Comparison of ENCODE assay signal across 28 cellular contexts in genomic region chr10:96309631-96310358, GRCh38. TPM values are rescaled to one million over a fixed set of nuclear protein-coding genes. Genes with fewer than 3 reads are reported as not detected.
DNase-seq lines count a peak whose midpoint lies in the region; ATAC-seq and TF ChIP-seq lines count a peak whose summit lies in the region.
"Had no signal": no experiment of that assay in that cellular context is flagged by ENCODE, and none has a peak within 500 bp of the region (broad histone marks: within the 10 kb centered on the region; RNA-seq: fewer than 3 reads in every experiment).

No MANE protein-coding gene starts in this region.

- WGBS in thymus, result 13% methylated on average over 2 of the region's 2 CpGs

- H3K9me3 Mint-ChIP-seq in WTC11, result no peaks in the 10 kb centered on the region
- no peaks in the 10 kb centered on the region for H3K9me3 Mint-ChIP-seq in activated T-helper 1 cell treated with anti-CD3 and anti-CD28 coated beads, Interleukin-12 subunit alpha, Interleukin-12 subunit beta, Interleukin-2, Interleukin-4 antibody, amounts not matched to agents 30 ng/mL and 10 ng/mL and 1 ng/mL, durations not matched to agents 14 hours and 24 hours and 36 hours
- H3K9me3 Mint-ChIP-seq: activated CD4-positive, alpha-beta memory T cell treated with anti-CD3 and anti-CD28 coated beads for 36 hours had no signal

- no peaks in the 10 kb centered on the region for H3K9me3 ChIP-seq in thymus (ENCODE audit: control insufficient read depth)
- H3K9me3 ChIP-seq: Caco-2, MG63, SJCRH30 had no signal

- H3K36me3 ChIP-seq in thymus (ENCODE audit: control insufficient read depth, insufficient read depth), result peaks cover 3% of the 10 kb centered on the region
- H3K36me3 ChIP-seq: MG63, SJCRH30 had no signal

- peak overlapping the region; percentile 99 for H3K27ac Mint-ChIP-seq in WTC11
- no peak overlapping the region for H3K27ac Mint-ChIP-seq in activated T-helper 1 cell treated with anti-CD3 and anti-CD28 coated beads, Interleukin-12 subunit alpha, Interleukin-12 subunit beta, Interleukin-2, Interleukin-4 antibody, amounts not matched to agents 30 ng/mL and 10 ng/mL and 1 ng/mL, durations not matched to agents 14 hours and 24 hours and 36 hours
- H3K27ac Mint-ChIP-seq: activated CD4-positive, alpha-beta memory T cell treated with anti-CD3 and anti-CD28 coated beads for 36 hours had no signal

- peak overlapping the region; percentile 74 for H3K27ac ChIP-seq in thymus (ENCODE audit: low read depth)
- H3K27ac ChIP-seq: 22Rv1, dorsolateral prefrontal cortex, SJCRH30 had no signal

- peaks cover 70% of the 10 kb centered on the region for H3K4me1 Mint-ChIP-seq in WTC11
- no peaks in the 10 kb centered on the region for H3K4me1 Mint-ChIP-seq in activated T-helper 1 cell treated with anti-CD3 and anti-CD28 coated beads, Interleukin-12 subunit alpha, Interleukin-12 subunit beta, Interleukin-2, Interleukin-4 antibody, amounts not matched to agents 30 ng/mL and 10 ng/mL and 1 ng/mL, durations not matched to agents 14 hours and 24 hours and 36 hours (ENCODE audit: low read depth)

- no peaks in the 10 kb centered on the region for H3K36me3 Mint-ChIP-seq in WTC11
- no peaks in the 10 kb centered on the region for H3K36me3 Mint-ChIP-seq in activated T-helper 1 cell treated with anti-CD3 and anti-CD28 coated beads, Interleukin-12 subunit alpha, Interleukin-12 subunit beta, Interleukin-2, Interleukin-4 antibody, amounts not matched to agents 30 ng/mL and 10 ng/mL and 1 ng/mL, durations not matched to agents 14 hours and 24 hours and 36 hours (ENCODE audit: low read depth)
- H3K36me3 Mint-ChIP-seq: activated CD4-positive, alpha-beta memory T cell treated with anti-CD3 and anti-CD28 coated beads for 36 hours had no signal

- peaks cover 33% of the 10 kb centered on the region for H3K4me1 ChIP-seq in thymus (ENCODE audit: control insufficient read depth, insufficient read depth, low read length)
- H3K4me1 ChIP-seq: Caco-2, SJCRH30 had no signal

- peak overlapping the region; percentile 52 for H3K4me3 Mint-ChIP-seq in WTC11
- H3K4me3 Mint-ChIP-seq in activated T-helper 1 cell treated with anti-CD3 and anti-CD28 coated beads, Interleukin-12 subunit alpha, Interleukin-12 subunit beta, Interleukin-2, Interleukin-4 antibody, amounts not matched to agents 30 ng/mL and 10 ng/mL and 1 ng/mL, durations not matched to agents 14 hours and 24 hours and 36 hours, result no peak overlapping the region
- H3K4me3 Mint-ChIP-seq: activated CD4-positive, alpha-beta memory T cell treated with anti-CD3 and anti-CD28 coated beads for 36 hours had no signal

- intact Hi-C loops in left colon (cut with DNase I, micrococcal nuclease), result no loop called here
- intact Hi-C loops in activated T-helper 1 cell treated with anti-CD3 and anti-CD28 coated beads, Interleukin-12 subunit alpha, Interleukin-12 subunit beta, Interleukin-2, Interleukin-4 antibody, amounts not matched to agents 30 ng/mL and 10 ng/mL and 1 ng/mL, durations not matched to agents 14 hours and 24 hours and 36 hours (cut with micrococcal nuclease), result no loop called here

- TF ChIP-seq CTCF in WTC11 (IDR thresholded peaks at IDR 0.05), result no peak

- CTCF ChIA-PET in WTC11 (lab: Charles Lee), result interaction anchor here (0.7 to 8.4 kb wide), 19 partner anchors 8 to 616 kb away, joined by 3 to 62 read pairs (median 4); partner anchors contain the start of gene TCTN3

- peak overlapping the region; percentile 85 for H3K4me3 ChIP-seq in thymus (ENCODE audit: low read length)
- H3K4me3 ChIP-seq: dorsolateral prefrontal cortex, MG63, SJCRH30 had no signal

- peak; percentile 9 for DNase-seq in DMS 273 (lab: John Stamatoyannopoulos, UW; ENCODE audit: unreplicated experiment)
- no peak for DNase-seq in DMS 273 treated with DMSO at 0.1 percent for 48 hours (lab: John Stamatoyannopoulos, UW)
- DNase-seq in WTC11 (ENCODE audit: low spot score), result peak; percentile 67
- no peak for DNase-seq in left colon
- DNase-seq in effector CD4-positive, alpha-beta T cell, result no peak
- no peak for DNase-seq in activated T-helper 1 cell treated with anti-CD3 and anti-CD28 coated beads, Interleukin-12 subunit alpha, Interleukin-12 subunit beta, Interleukin-2, Interleukin-4 antibody, amounts not matched to agents 30 ng/mL and 10 ng/mL and 1 ng/mL, durations not matched to agents 14 hours and 24 hours and 36 hours (ENCODE audit: low spot score)
- no peak for DNase-seq in DMS153 treated with DMSO at 0.1 percent for 48 hours (lab: John Stamatoyannopoulos, UW; ENCODE audit: unreplicated experiment)
- DNase-seq: activated CD4-positive, alpha-beta memory T cell treated with anti-CD3 and anti-CD28 coated beads for 36 hours; activated T-cell treated with anti-CD3 and anti-CD28 coated beads for 4 hours; AML-193; amniotic stem cell; Caco-2; caudate nucleus; dorsolateral prefrontal cortex; HCEC 1CT; IMR-90; MG63; NCI-H1436; NCI-H69; SJCRH30 had no signal

- H3K27me3 ChIP-seq in thymus (ENCODE audit: control insufficient read depth, insufficient read depth), result no peaks in the 10 kb centered on the region
- H3K27me3 ChIP-seq: MG63, SJCRH30 had no signal

- no peaks in the 10 kb centered on the region; the same call in 1 of the 2 replicates for H3K27me3 Mint-ChIP-seq in WTC11 (ENCODE audit: low read depth)
- peaks cover 28% of the 10 kb centered on the region for H3K27me3 Mint-ChIP-seq in activated T-helper 1 cell treated with anti-CD3 and anti-CD28 coated beads, Interleukin-12 subunit alpha, Interleukin-12 subunit beta, Interleukin-2, Interleukin-4 antibody, amounts not matched to agents 30 ng/mL and 10 ng/mL and 1 ng/mL, durations not matched to agents 14 hours and 24 hours and 36 hours (ENCODE audit: insufficient read depth)

- POLR2A ChIA-PET in WTC11 (lab: Charles Lee), result interaction anchor here (0.6 to 1.5 kb wide), 4 partner anchors 9 to 54 kb away, joined by 3 to 4 read pairs (median 3); no protein-coding TSS in a partner anchor

- ATAC-seq in WTC11 (peak; percentile 97), left colon (peak; percentile 80)
- ATAC-seq: esophagus mucosa had no signal

TF ChIP-seq in WTC11, 78 proteins besides CTCF, POLR2A, EP300 and RAD21 (continues in another document):
- TF ChIP-seq FOXP4 (CRISPR knock-in tag; IDR thresholded peaks at IDR 0.05), result 0 out of 2 replicates have a peak, but pooled peaks have one; percentile 68
- TF ChIP-seq FOXK1 (CRISPR knock-in tag; IDR thresholded peaks at IDR 0.05), result peak; percentile 51; the same call in 1 of the 2 replicates
- peak; percentile 65; the same call in 1 of the 2 replicates for TF ChIP-seq SP1 (CRISPR knock-in tag; conservative IDR thresholded peaks at IDR 0.05)
- no peak for TF ChIP-seq TEAD1 (CRISPR knock-in tag; IDR thresholded peaks at IDR 0.05)
- TF ChIP-seq ETV6 (CRISPR knock-in tag; IDR thresholded peaks at IDR 0.05), result 0 out of 2 replicates have a peak, but pooled peaks have one; percentile 61

RNA-seq across cellular contexts. Expression of gene DNTT, which starts 5.6 kb away (rescaled TPM):
- total RNA-seq in WTC11 (2021), result 0.09 TPM in 1 of 3 replicates, not detected in the others
- not detected for total RNA-seq in left colon
- polyA plus RNA-seq in thymus, result 38.4 TPM
- not detected in 2 replicates for total RNA-seq in activated T-helper 1 cell treated with anti-CD3 and anti-CD28 coated beads, Interleukin-12 subunit alpha, Interleukin-12 subunit beta, Interleukin-2, Interleukin-4 antibody, amounts not matched to agents 30 ng/mL and 10 ng/mL and 1 ng/mL, durations not matched to agents 14 hours and 24 hours and 36 hours
- total RNA-seq: activated CD4-positive, alpha-beta memory T cell treated with anti-CD3 and anti-CD28 coated beads for 36 hours; Caco-2; esophagus mucosa; G401; IMR-90; renal cortical epithelial cell; SJCRH30; T-helper 2 cell treated with Interferon-gamma antibody and Interleukin-4, amounts not matched to agents 100 ng/mL and 5 ng/mL, for 36 hours; temporal lobe had no signal
- polyA plus RNA-seq: IMR-90, neural cell had no signal

RNA-seq across cellular contexts. Expression of gene BLNK, which starts 38.4 kb away (rescaled TPM):
- total RNA-seq in WTC11 (2021) (not detected in 3 replicates), left colon (10 to 100 TPM; 22.1 to 24.9 TPM)
- polyA plus RNA-seq in thymus, result 11.2 TPM
- not detected in 2 replicates for total RNA-seq in activated T-helper 1 cell treated with anti-CD3 and anti-CD28 coated beads, Interleukin-12 subunit alpha, Interleukin-12 subunit beta, Interleukin-2, Interleukin-4 antibody, amounts not matched to agents 30 ng/mL and 10 ng/mL and 1 ng/mL, durations not matched to agents 14 hours and 24 hours and 36 hours
- total RNA-seq: activated CD4-positive, alpha-beta memory T cell treated with anti-CD3 and anti-CD28 coated beads for 36 hours; G401; IMR-90; SJCRH30; T-helper 2 cell treated with Interferon-gamma antibody and Interleukin-4, amounts not matched to agents 100 ng/mL and 5 ng/mL, for 36 hours had no signal
- polyA plus RNA-seq: IMR-90, neural cell had no signal

RNA-seq across cellular contexts. Expression of gene OPALIN, which starts 49.0 kb away (rescaled TPM):
- total RNA-seq in WTC11 (2021) (0.04 TPM in 1 of 3 replicates, not detected in the others), left colon (not detected)
- polyA plus RNA-seq in thymus, result 0.18 TPM
- not detected in 2 replicates for total RNA-seq in activated T-helper 1 cell treated with anti-CD3 and anti-CD28 coated beads, Interleukin-12 subunit alpha, Interleukin-12 subunit beta, Interleukin-2, Interleukin-4 antibody, amounts not matched to agents 30 ng/mL and 10 ng/mL and 1 ng/mL, durations not matched to agents 14 hours and 24 hours and 36 hours
- total RNA-seq: activated CD4-positive, alpha-beta memory T cell treated with anti-CD3 and anti-CD28 coated beads for 36 hours; Caco-2; esophagus mucosa; G401; IMR-90; SJCRH30; T-helper 2 cell treated with Interferon-gamma antibody and Interleukin-4, amounts not matched to agents 100 ng/mL and 5 ng/mL, for 36 hours; temporal lobe had no signal
- polyA plus RNA-seq: IMR-90, neural cell had no signal

Comparison
In these comparisons a context has a peak if more than half of its experiments do, and no peak if none do; other contexts are left out.
1. DNase-seq: peak in DMS 273 (single experiment) and WTC11 (single experiment); none in DMS 273 treated with DMSO at 0.1 percent for 48 hours (single experiment), left colon (0 of 2), effector CD4-positive, alpha-beta T cell (single experiment), activated T-helper 1 cell treated with anti-CD3 and anti-CD28 coated beads, Interleukin-12 subunit alpha, Interleukin-12 subunit beta, Interleukin-2, Interleukin-4 antibody, amounts not matched to agents 30 ng/mL and 10 ng/mL and 1 ng/mL, durations not matched to agents 14 hours and 24 hours and 36 hours (single experiment) and DMS153 treated with DMSO at 0.1 percent for 48 hours (single experiment).
2. RNA of gene BLNK, which starts 38.4 kb away (total RNA-seq): 22.1 to 24.9 TPM in left colon; not detected in WTC11 and not detected in activated T-helper 1 cell treated with anti-CD3 and anti-CD28 coated beads, Interleukin-12 subunit alpha, Interleukin-12 subunit beta, Interleukin-2, Interleukin-4 antibody, amounts not matched to agents 30 ng/mL and 10 ng/mL and 1 ng/mL, durations not matched to agents 14 hours and 24 hours and 36 hours; every median in the first group is over 10 times any median in the second.